18 cellular contexts compared by ENCODE assay signal in the genomic region with DNA sequence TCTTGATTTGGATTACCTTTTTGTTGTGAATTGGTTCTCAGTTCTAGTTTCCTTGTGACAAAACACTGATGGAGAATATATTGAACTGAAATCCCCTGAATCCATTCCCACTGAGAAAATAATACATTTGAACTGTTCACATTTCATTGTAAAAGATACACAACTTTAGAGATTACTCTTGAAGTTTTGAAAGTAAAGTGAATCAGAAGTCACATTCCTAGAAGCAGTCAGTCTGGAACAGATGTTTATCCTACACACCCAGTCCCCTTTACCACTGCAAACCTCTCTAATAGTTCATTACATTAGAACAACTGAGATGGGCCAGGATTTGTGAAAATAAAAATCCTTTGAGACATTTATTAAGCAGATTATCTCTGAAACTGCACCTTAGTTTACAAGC. TPM values are rescaled to one million over a fixed set of nuclear protein-coding genes. Genes with fewer than 3 reads are reported as not detected.
DNase-seq lines count a peak whose midpoint lies in the region; ATAC-seq, FAIRE-seq and TF ChIP-seq lines count a peak whose summit lies in the region.
"Had no signal": no experiment of that assay in that cellular context is flagged by ENCODE, and none has a peak within 500 bp of the region (broad histone marks: within the 10 kb centered on the region; RNA-seq: fewer than 3 reads in every experiment).

No MANE protein-coding gene starts in this region.

- H2AK9ac ChIP-seq in IMR-90 (replicated peaks; ENCODE audit: low read depth, low read length, poor library complexity): no peak overlapping the region

- H3K27me3 Mint-ChIP-seq in astrocyte (ENCODE audit: low read depth, unreplicated experiment): no peaks in the 10 kb centered on the region
- H3K27me3 Mint-ChIP-seq in MCF 10A (ENCODE audit: insufficient read depth, unreplicated experiment): no peaks in the 10 kb centered on the region

- H4K8ac ChIP-seq in IMR-90 (ENCODE audit: low read depth in 2 of 2, low read length in 2 of 2): no peak overlapping the region

- H3K27me3 ChIP-seq in IMR-90 (ENCODE audit: control insufficient read depth, insufficient read depth, low read length): no peaks in the 10 kb centered on the region
- no peaks in the 10 kb centered on the region for H3K27me3 ChIP-seq in astrocyte (ENCODE audit: insufficient read depth, low read length)
- H3K27me3 ChIP-seq in layer of hippocampus (ENCODE audit: control insufficient read depth, insufficient read depth, low read length): no peaks in the 10 kb centered on the region
- H3K27me3 ChIP-seq: colonic mucosa had no signal

- no peak overlapping the region for H4K91ac ChIP-seq in IMR-90 (ENCODE audit: insufficient read depth, low read depth, low read length)

- H3K4me1 Mint-ChIP-seq in astrocyte (ENCODE audit: low read depth, unreplicated experiment) (peaks cover 24% of the 10 kb centered on the region), MCF 10A (ENCODE audit: insufficient read depth, unreplicated experiment) (peaks cover 42% of the 10 kb centered on the region)
- peaks cover 48% of the 10 kb centered on the region for H3K4me1 Mint-ChIP-seq in stimulated activated effector memory CD8-positive, alpha-beta T cell treated with anti-CD3 and anti-CD28 coated beads, Interleukin-12 subunit alpha, Interleukin-12 subunit beta, amount 100 ng/mL, for 72 hours

- ATAC-seq in IMR-90 (ENCODE audit: low read depth) (no peak), GM18861 (IDR thresholded peaks at IDR 0.05; ENCODE audit: unreplicated experiment) (no peak)
- no peak for ATAC-seq in stimulated activated effector memory CD8-positive, alpha-beta T cell treated with anti-CD3 and anti-CD28 coated beads, Interleukin-12 subunit alpha, Interleukin-12 subunit beta, amount 100 ng/mL, for 72 hours

- peak overlapping the region; percentile 31; the same call in 1 of the 2 replicates for H3K4me2 ChIP-seq in IMR-90 (ENCODE audit: low read depth, low read length)
- peak overlapping the region; percentile 0 for H3K4me2 ChIP-seq in astrocyte (ENCODE audit: low read length)

- H3K27ac Mint-ChIP-seq in astrocyte (ENCODE audit: unreplicated experiment) (peak overlapping the region; percentile 71), MCF 10A (ENCODE audit: low read depth, unreplicated experiment) (no peak overlapping the region)
- peak overlapping the region; percentile 5 for H3K27ac Mint-ChIP-seq in stimulated activated effector memory CD8-positive, alpha-beta T cell treated with anti-CD3 and anti-CD28 coated beads, Interleukin-12 subunit alpha, Interleukin-12 subunit beta, amount 100 ng/mL, for 72 hours
- H3K27ac Mint-ChIP-seq: activated T-helper 1 cell treated with anti-CD3 and anti-CD28 coated beads, Interleukin-12 subunit alpha, Interleukin-12 subunit beta, Interleukin-2, Interleukin-4 antibody, amounts not matched to agents 30 ng/mL and 10 ng/mL and 1 ng/mL, durations not matched to agents 14 hours and 24 hours and 36 hours had no signal

- no peak overlapping the region for H3K14ac ChIP-seq in IMR-90 (replicated peaks; ENCODE audit: low read depth, low read length)

- peaks cover 28% of the 10 kb centered on the region; the same call in 1 of the 2 replicates for H4K20me1 ChIP-seq in IMR-90 (ENCODE audit: insufficient read depth, low read length)
- H4K20me1 ChIP-seq in astrocyte (ENCODE audit: insufficient read depth, low read length): peaks cover 18% of the 10 kb centered on the region

- H3K27ac ChIP-seq in IMR-90 (ENCODE audit: insufficient read depth, low read length): no peak overlapping the region
- H3K27ac ChIP-seq in astrocyte (ENCODE audit: low read depth, low read length): no peak overlapping the region
- H3K27ac ChIP-seq in layer of hippocampus (ENCODE audit: low read depth, low read length): peak overlapping the region; percentile 74
- H3K27ac ChIP-seq: thoracic aorta had no signal

- intact Hi-C loops in IMR-90 (cut with micrococcal nuclease): loop anchor here (10.0 kb wide), 1 partner anchor 349 kb away; no protein-coding TSS in a partner anchor
- intact Hi-C loops in MCF 10A (cut with micrococcal nuclease): no loop called here

- dilution Hi-C loops in IMR-90 (cut with HindIII; ENCODE audit: low sequenced_read_pairs, unreplicated experiment): no loop called here

- FAIRE-seq in astrocyte (lab: Jason Lieb, UNC): no peak
- FAIRE-seq: GM12891 had no signal

- H3K9me1 ChIP-seq in IMR-90 (ENCODE audit: insufficient read depth, low read length): peaks cover 2% of the 10 kb centered on the region; the same call in 1 of the 2 replicates

- peaks cover 9% of the 10 kb centered on the region for H3K4me1 ChIP-seq in IMR-90 (ENCODE audit: control insufficient read depth, insufficient read depth, low read length)
- H3K4me1 ChIP-seq in astrocyte (ENCODE audit: insufficient read depth, low read length): peaks cover 29% of the 10 kb centered on the region

- H3K79me1 ChIP-seq in IMR-90 (ENCODE audit: low read depth in 1 of 2, low read length in 2 of 2): peaks cover 20 to 51% of the 10 kb centered on the region in 2 experiments

- POLR2A ChIA-PET in IMR-90 (lab: Charles Lee; ENCODE audit: unreplicated experiment): no interaction called here
- POLR2A ChIA-PET in MCF 10A (lab: Yijun Ruan, JAX): interaction anchor here (1.2 to 1.8 kb wide), 3 partner anchors 12 to 81 kb away, joined by 3 to 5 read pairs (median 3); no protein-coding TSS in a partner anchor

- DNase-seq in IMR-90: peak; percentile 35
- no peak for DNase-seq in astrocyte (ENCODE audit: low read depth)
- no peak for DNase-seq in stimulated activated effector memory CD8-positive, alpha-beta T cell treated with anti-CD3 and anti-CD28 coated beads, Interleukin-12 subunit alpha, Interleukin-12 subunit beta, amount 100 ng/mL, for 72 hours (ENCODE audit: low spot score in 2 of 2)
- DNase-seq in NCI-H146 (lab: John Stamatoyannopoulos, UW): no peak
- DNase-seq in MCF 10A (ENCODE audit: unreplicated experiment): no peak
- DNase-seq: activated CD4-positive, alpha-beta T cell treated with anti-CD3 and anti-CD28 coated beads for 48 hours; amniotic stem cell; colonic mucosa; DND-41; NCI-H2081 treated with DMSO at 0.1 percent for 48 hours; NCI-H774; Right ventricle myocardium superior; stimulated activated CD4-positive, alpha-beta T cell treated with anti-CD3 and anti-CD28 coated beads, Interleukin-12 subunit alpha, Interleukin-12 subunit beta, amount 100 ng/mL, for 4 hours had no signal

- in situ Hi-C loops in IMR-90 (cut with MboI; ENCODE audit: low sequenced_read_pairs): no loop called here

- no peak overlapping the region for H2BK5ac ChIP-seq in IMR-90 (ENCODE audit: low read depth, low read length, poor library complexity, severe bottlenecking)

- TF ChIP-seq CTCF in IMR-90 (conservative IDR thresholded peaks at IDR 0.05; ENCODE audit: low read depth, low read length) (no peak), astrocyte (IDR thresholded peaks at IDR 0.05; ENCODE audit: insufficient read depth, low read depth, low read length) (no peak), MCF 10A (IDR thresholded peaks at IDR 0.05; ENCODE audit: unreplicated experiment) (no peak)

- no peak overlapping the region for H3K56ac ChIP-seq in IMR-90 (ENCODE audit: extremely low read depth, insufficient read depth, low read length)

- no peak overlapping the region for H4K5ac ChIP-seq in IMR-90 (ENCODE audit: low read depth, low read length)

- H3K79me2 ChIP-seq in astrocyte (ENCODE audit: insufficient read depth, low read length): peaks cover 58% of the 10 kb centered on the region

- H3K9me3 ChIP-seq in IMR-90 (ENCODE audit: control insufficient read depth, insufficient read depth, low read length): no peaks in the 10 kb centered on the region
- no peaks in the 10 kb centered on the region for H3K9me3 ChIP-seq in astrocyte (ENCODE audit: insufficient read depth, low read depth, low read length)
- H3K9me3 ChIP-seq: colonic mucosa, thoracic aorta had no signal

- no TSS peak for BruUV-seq in IMR-90 (replicated peaks; lab: Mats Ljungman, UMichigan)
- no TSS peak for BruUV-seq in MCF 10A (replicated peaks; lab: Mats Ljungman, UMichigan)

- H3K36me3 ChIP-seq in IMR-90 (ENCODE audit: control insufficient read depth, insufficient read depth, low read length): no peaks in the 10 kb centered on the region
- no peaks in the 10 kb centered on the region for H3K36me3 ChIP-seq in astrocyte (ENCODE audit: insufficient read depth, low read length)
- H3K36me3 ChIP-seq: colonic mucosa, thoracic aorta had no signal

- H2AK5ac ChIP-seq in IMR-90 (ENCODE audit: low read depth, low read length): no peak overlapping the region

- no peak for TF ChIP-seq RAD21 in IMR-90 (IDR thresholded peaks at IDR 0.05; ENCODE audit: low read length)

- no peak overlapping the region for H3K9ac ChIP-seq in IMR-90 (ENCODE audit: low read depth, low read length)
- no peak overlapping the region for H3K9ac ChIP-seq in astrocyte (ENCODE audit: low read length)

- TF ChIP-seq POLR2A in IMR-90 (IDR thresholded peaks at IDR 0.05; ENCODE audit: low read depth, low read length): no peak

- no peak overlapping the region for H3K4ac ChIP-seq in IMR-90 (ENCODE audit: low read depth, low read length)

- no peak overlapping the region for H2AFZ ChIP-seq in IMR-90 (replicated peaks; ENCODE audit: low read length, poor library complexity)
- H2AFZ ChIP-seq in astrocyte (ENCODE audit: low read depth, low read length): no peak overlapping the region

- CTCF ChIA-PET in IMR-90 (lab: Yijun Ruan, JAX) (no interaction called here), MCF 10A (lab: Yijun Ruan, JAX) (interaction anchor here (1.3 kb wide), 1 partner anchor 87 kb away, joined by 4 read pairs; no protein-coding TSS in a partner anchor)

- H3K4me3 Mint-ChIP-seq in astrocyte (ENCODE audit: unreplicated experiment): peak overlapping the region; percentile 95
- peak overlapping the region; percentile 79 for H3K4me3 Mint-ChIP-seq in stimulated activated effector memory CD8-positive, alpha-beta T cell treated with anti-CD3 and anti-CD28 coated beads, Interleukin-12 subunit alpha, Interleukin-12 subunit beta, amount 100 ng/mL, for 72 hours
- no peak overlapping the region for H3K4me3 Mint-ChIP-seq in MCF 10A (ENCODE audit: unreplicated experiment)
- H3K4me3 Mint-ChIP-seq: activated T-helper 1 cell treated with anti-CD3 and anti-CD28 coated beads, Interleukin-12 subunit alpha, Interleukin-12 subunit beta, Interleukin-2, Interleukin-4 antibody, amounts not matched to agents 30 ng/mL and 10 ng/mL and 1 ng/mL, durations not matched to agents 14 hours and 24 hours and 36 hours had no signal

- H2BK15ac ChIP-seq in IMR-90 (ENCODE audit: low read depth, low read length): no peak overlapping the region

- no peak overlapping the region for H3K4me3 ChIP-seq in IMR-90 (ENCODE audit: insufficient read depth, low read depth, low read length)
- H3K4me3 ChIP-seq in astrocyte (ENCODE audit: insufficient read depth, low read depth, low read length): no peak overlapping the region
- H3K4me3 ChIP-seq: colonic mucosa, thoracic aorta had no signal

- no peak overlapping the region for H3K18ac ChIP-seq in IMR-90 (ENCODE audit: low read depth, low read length)

- H3K36me3 Mint-ChIP-seq in astrocyte (ENCODE audit: low read depth, unreplicated experiment) (no peaks in the 10 kb centered on the region), MCF 10A (ENCODE audit: insufficient read depth, unreplicated experiment) (peaks cover 6% of the 10 kb centered on the region)
- peaks cover 6% of the 10 kb centered on the region for H3K36me3 Mint-ChIP-seq in stimulated activated effector memory CD8-positive, alpha-beta T cell treated with anti-CD3 and anti-CD28 coated beads, Interleukin-12 subunit alpha, Interleukin-12 subunit beta, amount 100 ng/mL, for 72 hours

- H3K9me3 Mint-ChIP-seq in astrocyte (ENCODE audit: unreplicated experiment) (no peaks in the 10 kb centered on the region), MCF 10A (ENCODE audit: unreplicated experiment) (no peaks in the 10 kb centered on the region)
- no peaks in the 10 kb centered on the region for H3K9me3 Mint-ChIP-seq in stimulated activated effector memory CD8-positive, alpha-beta T cell treated with anti-CD3 and anti-CD28 coated beads, Interleukin-12 subunit alpha, Interleukin-12 subunit beta, amount 100 ng/mL, for 72 hours
- H3K9me3 Mint-ChIP-seq: activated T-helper 1 cell treated with anti-CD3 and anti-CD28 coated beads, Interleukin-12 subunit alpha, Interleukin-12 subunit beta, Interleukin-2, Interleukin-4 antibody, amounts not matched to agents 30 ng/mL and 10 ng/mL and 1 ng/mL, durations not matched to agents 14 hours and 24 hours and 36 hours had no signal

- no peak overlapping the region for H3K23ac ChIP-seq in IMR-90 (ENCODE audit: low read depth, low read length)

- no peak overlapping the region for H2BK20ac ChIP-seq in IMR-90 (ENCODE audit: low read depth, low read length)

- H2BK120ac ChIP-seq in IMR-90 (ENCODE audit: low read depth, low read length): no peak overlapping the region

RNA-seq across cellular contexts. Expression of gene RERE, which starts 3.4 kb away (rescaled TPM):
- 11.5 and 15.8 TPM in 2 replicates for total RNA-seq in IMR-90 (2012; rRNA removed)
- 13.5 and 25.1 TPM in 2 replicates for polyA plus RNA-seq in IMR-90 (2012; rRNA removed)
- 7.6 and 12.1 TPM in 2 replicates for polyA plus RNA-seq in IMR-90 (2012; cell fraction: cytosol; rRNA removed)
- 27.4 and 39.6 TPM in 2 replicates for polyA plus RNA-seq in IMR-90 (2012; cell fraction: nucleus; rRNA removed; ENCODE audit: low replicate concordance)
- total RNA-seq in astrocyte: 118 and 124 TPM in 2 replicates
- 36.8 and 48.4 TPM in 2 replicates for total RNA-seq in MCF 10A (2022)
